8 cellular contexts compared by ENCODE assay signal in the genomic region with DNA sequence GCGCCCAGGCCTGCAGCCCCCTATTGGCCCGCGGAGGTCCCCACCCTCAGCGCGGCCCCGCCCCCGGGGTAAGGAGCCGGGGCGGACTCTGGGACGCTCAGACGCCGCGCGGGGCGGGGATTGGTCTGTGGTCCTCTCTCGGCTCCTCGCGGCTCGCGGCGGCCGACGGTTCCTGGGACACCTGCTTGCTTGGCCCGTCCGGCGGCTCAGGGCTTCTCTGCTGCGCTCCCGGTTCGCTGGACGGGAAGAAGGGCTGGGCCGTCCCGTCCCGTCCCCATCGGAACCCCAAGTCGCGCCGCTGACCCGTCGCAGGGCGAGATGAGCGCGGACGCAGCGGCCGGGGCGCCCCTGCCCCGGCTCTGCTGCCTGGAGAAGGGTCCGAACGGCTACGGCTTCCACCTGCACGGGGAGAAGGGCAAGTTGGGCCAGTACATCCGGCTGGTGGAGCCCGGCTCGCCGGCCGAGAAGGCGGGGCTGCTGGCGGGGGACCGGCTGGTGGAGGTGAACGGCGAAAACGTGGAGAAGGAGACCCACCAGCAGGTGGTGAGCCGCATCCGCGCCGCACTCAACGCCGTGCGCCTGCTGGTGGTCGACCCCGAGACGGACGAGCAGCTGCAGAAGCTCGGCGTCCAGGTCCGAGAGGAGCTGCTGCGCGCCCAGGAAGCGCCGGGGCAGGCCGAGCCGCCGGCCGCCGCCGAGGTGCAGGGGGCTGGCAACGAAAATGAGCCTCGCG. TPM values are rescaled to one million over a fixed set of nuclear protein-coding genes. Genes with fewer than 3 reads are reported as not detected.
DNase-seq lines count a peak whose midpoint lies in the region; ATAC-seq and TF ChIP-seq lines count a peak whose summit lies in the region.

Gene NHERF1 (plus strand): TSS at position 100 of the 733 bp plus-strand sequence. CDS start 219 bp downstream, at position 319.

- H3F3A ChIP-seq in PC-3 (ENCODE audit: low read length, unreplicated experiment), result no peaks in the 10 kb centered on the region

- peak within 1 kb of the TSS; percentile 92 for H3K4me2 ChIP-seq in PC-3 (ENCODE audit: low read length)

- DNase-seq in Caco-2, result peak; percentile 93 to 99
- DNase-seq in HT-29 (ENCODE audit: low spot score), result peak; percentile 95
- DNase-seq in PC-3, result peak; percentile 98
- peak; percentile 95 to 97 for DNase-seq in activated T-cell treated with anti-CD3 and anti-CD28 coated beads, Interleukin-2, amount 50 U/mL, for 48 hours
- peak; percentile 89 for DNase-seq in fibroblast of gingiva (ENCODE audit: low read depth)
- peak; percentile 87 to 94 (median 92) for DNase-seq in naive thymus-derived CD8-positive, alpha-beta T cell
- DNase-seq in stimulated activated naive CD4-positive, alpha-beta T cell (lab: John Stamatoyannopoulos, UW), result peak; percentile 84 to 92 (median 86)

- peak within 1 kb of the TSS; percentile 65 for H3K9ac ChIP-seq in PC-3 (ENCODE audit: low read length)

- POLR2A ChIA-PET in Caco-2 (lab: Charles Lee) (interaction anchor here (0.6 to 2.4 kb wide), 8 partner anchors 11 to 124 kb away, joined by 3 to 40 read pairs (median 9); partner anchors contain the start of genes FDXR, NAT9 and RAB37), PC-3 (lab: Charles Lee; ENCODE audit: unreplicated experiment) (no interaction called here)
- POLR2A ChIA-PET in naive thymus-derived CD8-positive, alpha-beta T cell (lab: Charles Lee), result interaction anchor here (0.8 to 13.2 kb wide), 11 partner anchors 7 to 124 kb away, joined by 3 to 231 read pairs (median 14); partner anchors contain the start of genes FDXR, NAT9 and RAB37

- H3K9me2 ChIP-seq in PC-3 (replicated peaks; ENCODE audit: low read length), result no peaks in the 10 kb centered on the region

- peaks cover 12% of the 10 kb centered on the region; the same call in 1 of the 2 replicates for H4K20me1 ChIP-seq in PC-3 (ENCODE audit: low read length)

- ATAC-seq in GM19468 (IDR thresholded peaks at IDR 0.05; ENCODE audit: extremely low read depth, unreplicated experiment) (peak; percentile 64), PC-3 (peak; percentile 90)
- ATAC-seq in naive thymus-derived CD8-positive, alpha-beta T cell, result peak; percentile 82 to 84

- CTCF ChIA-PET in Caco-2 (lab: Charles Lee), result interaction anchor here (1.0 to 8.1 kb wide), 10 partner anchors 10 to 91 kb away, joined by 3 to 102 read pairs (median 10); partner anchors contain the start of genes NAT9 and RAB37
- CTCF ChIA-PET in PC-3 (lab: Charles Lee), result interaction anchor here (0.6 to 1.9 kb wide), 3 partner anchors 22 to 507 kb away, joined by 5 to 8 read pairs (median 5); no protein-coding TSS in a partner anchor

- H3K36me3 Mint-ChIP-seq in Caco-2 (ENCODE audit: insufficient read depth, unreplicated experiment), result peaks cover 49% of the 10 kb centered on the region
- H3K36me3 Mint-ChIP-seq in naive thymus-derived CD8-positive, alpha-beta T cell, result peaks cover 4 to 19% (median 8%) of the 10 kb centered on the region in 3 donors

- H3K36me3 ChIP-seq in Caco-2 (ENCODE audit: control insufficient read depth, insufficient read depth, low read length), result peaks cover 6% of the 10 kb centered on the region; the same call in 1 of the 2 replicates
- no peaks in the 10 kb centered on the region for H3K36me3 ChIP-seq in PC-3 (ENCODE audit: low read depth, low read length)

- H2AFZ ChIP-seq in PC-3 (ENCODE audit: low read length), result peak within 1 kb of the TSS; percentile 85

- H3K27ac Mint-ChIP-seq in Caco-2 (ENCODE audit: unreplicated experiment), result peak within 1 kb of the TSS; percentile 87
- peak within 1 kb of the TSS; percentile 87 to 97 (median 94) for H3K27ac Mint-ChIP-seq in naive thymus-derived CD8-positive, alpha-beta T cell

- TSS peak; percentile 55 for BruUV-seq in Caco-2 (replicated peaks; lab: Mats Ljungman, UMichigan)
- TSS peak; percentile 72 for BruUV-seq in PC-3 (replicated peaks; lab: Mats Ljungman, UMichigan)

- no peaks in the 10 kb centered on the region for H3K27me3 ChIP-seq in Caco-2 (replicated peaks; ENCODE audit: control insufficient read depth, insufficient read depth, low read length)
- no peaks in the 10 kb centered on the region for H3K27me3 ChIP-seq in PC-3 (ENCODE audit: low read length)

- peaks cover 56% of the 10 kb centered on the region for H3K4me1 Mint-ChIP-seq in Caco-2 (ENCODE audit: low read depth, unreplicated experiment)
- H3K4me1 Mint-ChIP-seq in naive thymus-derived CD8-positive, alpha-beta T cell, result peaks cover 42 to 78% (median 71%) of the 10 kb centered on the region in 4 donors

- H3K4me3 Mint-ChIP-seq in Caco-2 (ENCODE audit: unreplicated experiment), result peak within 1 kb of the TSS; percentile 98
- H3K4me3 Mint-ChIP-seq in naive thymus-derived CD8-positive, alpha-beta T cell, result peak within 1 kb of the TSS; percentile 92 to 100 (median 98)

- TF ChIP-seq CTCF in Caco-2 (IDR thresholded peaks at IDR 0.05; ENCODE audit: insufficient read depth in 1 of 2, low read depth in 1 of 2, low read length in 1 of 2, severe bottlenecking in 1 of 2, unreplicated experiment in 1 of 2) (peak in 1 of 2 experiments; percentile 55), PC-3 (conservative IDR thresholded peaks at IDR 0.05; ENCODE audit: low read depth, low read length) (no peak; the same call in 1 of the 2 replicates)

- H3K9me3 ChIP-seq in Caco-2 (no peaks in the 10 kb centered on the region), PC-3 (ENCODE audit: low read length) (no peaks in the 10 kb centered on the region)

- H3K4me1 ChIP-seq in Caco-2 (peaks cover 64% of the 10 kb centered on the region), PC-3 (ENCODE audit: insufficient read depth, low read length) (peaks cover 27% of the 10 kb centered on the region)

- no peaks in the 10 kb centered on the region for H3K27me3 Mint-ChIP-seq in Caco-2 (ENCODE audit: insufficient read depth, unreplicated experiment)
- no peaks in the 10 kb centered on the region for H3K27me3 Mint-ChIP-seq in naive thymus-derived CD8-positive, alpha-beta T cell

- H3K27ac ChIP-seq in PC-3 (ENCODE audit: low read length), result no peak within 1 kb of the TSS

- intact Hi-C loops in Caco-2 (cut with micrococcal nuclease; ENCODE audit: unreplicated experiment) (loop anchor here (1.0 to 5.0 kb wide), 4 partner anchors 12 to 204 kb away; no protein-coding TSS in a partner anchor), PC-3 (cut with micrococcal nuclease) (loop anchor here (2.0 kb wide), 1 partner anchor 28 kb away; the partner anchor contains the start of gene NAT9)

- peak within 1 kb of the TSS; percentile 99 for H3K4me3 ChIP-seq in Caco-2 (ENCODE audit: low read depth, low read length)
- H3K4me3 ChIP-seq in PC-3 (ENCODE audit: low read length), result peak within 1 kb of the TSS; percentile 78

- peaks cover 50% of the 10 kb centered on the region for H3K79me2 ChIP-seq in PC-3 (ENCODE audit: low read length)

- H3K9me3 Mint-ChIP-seq in Caco-2 (ENCODE audit: unreplicated experiment), result peaks cover 10% of the 10 kb centered on the region
- no peaks in the 10 kb centered on the region for H3K9me3 Mint-ChIP-seq in naive thymus-derived CD8-positive, alpha-beta T cell

RNA-seq across cellular contexts. Expression of gene NHERF1, which starts in this region (rescaled TPM):
- total RNA-seq in Caco-2 (2022) (204 and 218 TPM in 2 replicates), PC-3 (2014; rRNA removed) (75.0 and 116 TPM in 2 replicates)
- 298 and 304 TPM in 2 replicates for total RNA-seq in HT-29 (2014; rRNA removed; shearing (Covaris generic))
- total RNA-seq in naive thymus-derived CD8-positive, alpha-beta T cell, result 100 to 1,000 TPM; 158 to 164 TPM
- 100 to 1,000 TPM; 277 to 351 (median 324) TPM for polyA plus RNA-seq in naive thymus-derived CD8-positive, alpha-beta T cell
